In genomic region chr11:125215205-125215565, GRCh38 we compare ENCODE assay signal across 1 cellular context.
TF ChIP-seq lines count a peak whose summit lies in the region.

No MANE protein-coding gene starts in this region.

TF ChIP-seq in WTC11, 78 proteins besides CTCF, POLR2A, EP300 and RAD21 (continued from another document):
- TF ChIP-seq CDX4 (CRISPR knock-in tag; IDR thresholded peaks at IDR 0.05; ENCODE audit: borderline replicate concordance) (no peak), SMAD4 (CRISPR knock-in tag; IDR thresholded peaks at IDR 0.05) (no peak), CBFB (CRISPR knock-in tag; IDR thresholded peaks at IDR 0.05; ENCODE audit: low read depth) (no peak), SMAD3 (CRISPR knock-in tag; IDR thresholded peaks at IDR 0.05; ENCODE audit: borderline replicate concordance) (no peak), ATF6 (CRISPR knock-in tag; IDR thresholded peaks at IDR 0.05) (no peak), GABPB1 (CRISPR knock-in tag; IDR thresholded peaks at IDR 0.05) (no peak), ZNF219 (CRISPR knock-in tag; IDR thresholded peaks at IDR 0.05; ENCODE audit: borderline replicate concordance) (no peak), ZNF425 (CRISPR knock-in tag; conservative IDR thresholded peaks at IDR 0.05) (no peak)
